ENCODE assay signal across 9 cellular contexts in the genomic region with DNA sequence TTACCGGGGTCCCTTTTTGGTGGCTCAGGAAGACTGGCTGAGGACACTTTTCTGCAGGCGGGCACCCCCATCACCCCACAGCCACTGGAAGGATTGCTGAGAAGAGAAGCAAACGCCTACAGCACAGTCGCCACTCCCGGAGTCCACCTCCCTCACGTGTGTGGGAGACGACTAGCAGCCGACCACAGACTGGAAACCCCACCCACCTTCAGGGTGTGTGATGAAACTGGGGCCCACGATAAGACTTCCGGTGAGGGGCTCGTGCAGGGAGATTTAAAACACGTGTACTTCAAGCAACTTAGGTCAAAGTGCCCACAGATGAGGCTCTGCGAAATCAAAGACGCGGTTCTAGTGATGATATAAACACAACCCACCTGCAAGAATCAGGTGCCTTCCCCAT. TPM values are rescaled to one million over a fixed set of nuclear protein-coding genes. Genes with fewer than 3 reads are reported as not detected.
A peak's percentile ranks its signal among the peaks of the same experiment; 100 is the strongest.
DNase-seq lines count a peak whose midpoint lies in the region; ATAC-seq and TF ChIP-seq lines count a peak whose summit lies in the region.
"Had no signal": no experiment of that assay in that cellular context is flagged by ENCODE, and none has a peak within 500 bp of the region (broad histone marks: within the 10 kb centered on the region; RNA-seq: fewer than 3 reads in every experiment).

No MANE protein-coding gene starts in this region.

- H3K9me3 Mint-ChIP-seq in CD8-positive, alpha-beta T cell, result no peaks in the 10 kb centered on the region
- peaks cover 4% of the 10 kb centered on the region for H3K9me3 Mint-ChIP-seq in activated naive CD4-positive, alpha-beta T cell treated with anti-CD3 and anti-CD28 coated beads for 36 hours

- intact Hi-C loops in CD8-positive, alpha-beta T cell (cut with DNase I, micrococcal nuclease), result loop anchor here (1.0 to 10.0 kb wide), 4 partner anchors 18 to 282 kb away; partner anchors contain the start of gene ZNF236 (in 1 of the 2)
- intact Hi-C loops in activated naive CD4-positive, alpha-beta T cell treated with anti-CD3 and anti-CD28 coated beads for 36 hours (cut with micrococcal nuclease), result loop anchor here (10.0 kb wide), 2 partner anchors 612 to 1892 kb away; partner anchors contain the start of genes TSHZ1 and ZNF516

- no peaks in the 10 kb centered on the region for H3K27me3 ChIP-seq in CD8-positive, alpha-beta T cell (ENCODE audit: insufficient read depth, low read length)
- H3K27me3 ChIP-seq: SJCRH30 had no signal

- no peaks in the 10 kb centered on the region for H3K9me3 ChIP-seq in CD8-positive, alpha-beta T cell (ENCODE audit: low read length)
- H3K9me3 ChIP-seq: SJCRH30 had no signal

- peak; percentile 64 for ATAC-seq in CD8-positive, alpha-beta T cell

- no peaks in the 10 kb centered on the region for H3K27me3 Mint-ChIP-seq in CD8-positive, alpha-beta T cell (ENCODE audit: low read depth)
- no peaks in the 10 kb centered on the region for H3K27me3 Mint-ChIP-seq in activated naive CD4-positive, alpha-beta T cell treated with anti-CD3 and anti-CD28 coated beads for 36 hours (ENCODE audit: low read depth)

- in situ Hi-C loops in GM13977 (cut with MboI; ENCODE audit: low pct_unique_long_range_greater_than_20kb, low sequenced_read_pairs, unreplicated experiment), result no loop called here

- peak overlapping the region; percentile 63 for H3K4me3 Mint-ChIP-seq in CD8-positive, alpha-beta T cell
- H3K4me3 Mint-ChIP-seq in activated naive CD4-positive, alpha-beta T cell treated with anti-CD3 and anti-CD28 coated beads for 36 hours, result no peak overlapping the region

- peaks cover 7% of the 10 kb centered on the region for H3K36me3 ChIP-seq in CD8-positive, alpha-beta T cell (ENCODE audit: insufficient read depth, low read length)
- H3K36me3 ChIP-seq: SJCRH30 had no signal

- peak; percentile 66 to 93 (median 83) for DNase-seq in CD8-positive, alpha-beta T cell
- peak; percentile 69 for DNase-seq in T-helper 9 cell
- peak; percentile 80 for DNase-seq in activated naive CD4-positive, alpha-beta T cell treated with anti-CD3 and anti-CD28 coated beads for 36 hours
- DNase-seq in GM13977 (ENCODE audit: low spot score), result no peak
- DNase-seq in A172 (ENCODE audit: low spot score), result no peak
- no peak for DNase-seq in NCI-H82 (lab: John Stamatoyannopoulos, UW)
- no peak for DNase-seq in NCI-H526 treated with DMSO at 0.1 percent for 48 hours (lab: John Stamatoyannopoulos, UW)
- DNase-seq: SJCRH30 had no signal

- POLR2A ChIA-PET in CD8-positive, alpha-beta T cell (lab: Charles Lee), result interaction anchor here (0.9 to 8.6 kb wide), 8 partner anchors 9 to 52 kb away, joined by 3 to 63 read pairs (median 4); partner anchors contain the start of gene MBP

- peaks cover 86% of the 10 kb centered on the region for H3K4me1 ChIP-seq in CD8-positive, alpha-beta T cell (ENCODE audit: insufficient read depth, low read length)
- H3K4me1 ChIP-seq: SJCRH30 had no signal

- peaks cover 96% of the 10 kb centered on the region for H3K4me1 Mint-ChIP-seq in CD8-positive, alpha-beta T cell (ENCODE audit: low read depth)
- peaks cover 93% of the 10 kb centered on the region for H3K4me1 Mint-ChIP-seq in activated naive CD4-positive, alpha-beta T cell treated with anti-CD3 and anti-CD28 coated beads for 36 hours (ENCODE audit: low read depth)

- peak overlapping the region; percentile 94 for H3K27ac Mint-ChIP-seq in CD8-positive, alpha-beta T cell
- H3K27ac Mint-ChIP-seq in activated naive CD4-positive, alpha-beta T cell treated with anti-CD3 and anti-CD28 coated beads for 36 hours, result peak overlapping the region; percentile 80

- CTCF ChIA-PET in CD8-positive, alpha-beta T cell (lab: Charles Lee), result interaction anchor here (0.8 to 1.4 kb wide), 3 partner anchors 29 to 106 kb away, joined by 3 read pairs; no protein-coding TSS in a partner anchor
- CTCF ChIA-PET in activated naive CD4-positive, alpha-beta T cell treated with anti-CD3 and anti-CD28 coated beads for 36 hours (lab: Charles Lee), result interaction anchor here (0.9 to 1.9 kb wide), 4 partner anchors 17 to 105 kb away, joined by 3 to 5 read pairs (median 4); partner anchors contain the start of gene MBP

- peak overlapping the region; percentile 8 for H3K4me3 ChIP-seq in CD8-positive, alpha-beta T cell (ENCODE audit: low read depth, low read length)
- H3K4me3 ChIP-seq in skin epidermis, result no peak overlapping the region
- H3K4me3 ChIP-seq: SJCRH30 had no signal

- no peak for TF ChIP-seq CTCF in CD8-positive, alpha-beta T cell (IDR thresholded peaks at IDR 0.05)
- TF ChIP-seq CTCF in GM13977 (IDR thresholded peaks at IDR 0.05; ENCODE audit: extremely low read depth, insufficient read depth, missing control alignments), result no peak

- H3K27ac ChIP-seq in CD8-positive, alpha-beta T cell (ENCODE audit: low read depth, low read length), result peak overlapping the region; percentile 31
- peak overlapping the region in 12 of 21 experiments; percentile 8 to 95 (median 62) for H3K27ac ChIP-seq in skin epidermis
- H3K27ac ChIP-seq: SJCRH30 had no signal

- peaks cover 49% of the 10 kb centered on the region for H3K36me3 Mint-ChIP-seq in CD8-positive, alpha-beta T cell
- H3K36me3 Mint-ChIP-seq in activated naive CD4-positive, alpha-beta T cell treated with anti-CD3 and anti-CD28 coated beads for 36 hours (ENCODE audit: low read depth), result peaks cover 38% of the 10 kb centered on the region

RNA-seq across cellular contexts. Expression of gene MBP, which starts 26.3 kb away (rescaled TPM):
- 10 to 100 TPM; 67.9 to 70.7 TPM for total RNA-seq in CD8-positive, alpha-beta T cell
- total RNA-seq in activated naive CD4-positive, alpha-beta T cell treated with anti-CD3 and anti-CD28 coated beads for 36 hours, result 10 to 100 TPM; 35.9 to 36.6 TPM
- total RNA-seq in A172 (2014; rRNA removed; shearing (Covaris generic)), result not detected in 2 replicates

Comparison
In these comparisons a context has a peak if more than half of its experiments do, and no peak if none do; other contexts are left out.
1. DNase-seq: peak in CD8-positive, alpha-beta T cell (7 of 7), T-helper 9 cell (single experiment) and activated naive CD4-positive, alpha-beta T cell treated with anti-CD3 and anti-CD28 coated beads for 36 hours (single experiment); none in GM13977 (single experiment), A172 (single experiment), NCI-H82 (single experiment) and NCI-H526 treated with DMSO at 0.1 percent for 48 hours (single experiment).
2. RNA of gene MBP, which starts 26.3 kb away (total RNA-seq): 67.9 to 70.7 TPM in CD8-positive, alpha-beta T cell and 35.9 to 36.6 TPM in activated naive CD4-positive, alpha-beta T cell treated with anti-CD3 and anti-CD28 coated beads for 36 hours; not detected in A172; every median in the first group is over 10 times any median in the second.